In genomic region chr19:41746593-41747227, GRCh38 we compare ENCODE assay signal across 8 cellular contexts. TPM values are rescaled to one million over a fixed set of nuclear protein-coding genes. Genes with fewer than 3 reads are reported as not detected.
DNase-seq lines count a peak whose midpoint lies in the region; ATAC-seq and TF ChIP-seq lines count a peak whose summit lies in the region.

No MANE protein-coding gene starts in this region.

- TF ChIP-seq POLR2A in Peyer's patch (IDR thresholded peaks at IDR 0.05) (no peak), heart left ventricle (IDR thresholded peaks at IDR 0.05) (no peak)

- TF ChIP-seq CTCF in Peyer's patch (IDR thresholded peaks at IDR 0.05): peak in 4 of 6 experiments; percentile 47 to 87 (median 84)
- TF ChIP-seq CTCF in heart left ventricle (IDR thresholded peaks at IDR 0.05): peak in 11 of 12 donors; percentile 13 to 51 (median 35)

- H3K27ac ChIP-seq in Peyer's patch (no peak overlapping the region), heart left ventricle (no peak overlapping the region)

- ATAC-seq in heart left ventricle: peak in 2 of 4 donors; percentile 74 to 78
- no peak for ATAC-seq in GM18861 (IDR thresholded peaks at IDR 0.05; ENCODE audit: unreplicated experiment)
- ATAC-seq in GM21447 (IDR thresholded peaks at IDR 0.05; ENCODE audit: unreplicated experiment): no peak

- H3K27me3 ChIP-seq in Peyer's patch: no peaks in the 10 kb centered on the region
- H3K27me3 ChIP-seq in heart left ventricle: peaks cover 0 to 56% (median 9%) of the 10 kb centered on the region in 9 donors

- intact Hi-C loops in heart left ventricle (cut with DNase I): loop anchor here in 8 of 10 donors (2.0 to 10.0 kb wide), 3 partner anchors 102 to 104 kb away; no protein-coding TSS in a partner anchor

- H3K4me1 ChIP-seq in Peyer's patch (peaks cover 0 to 10% (median 0%) of the 10 kb centered on the region in 4 donors), heart left ventricle (no peaks in the 10 kb centered on the region)

- no peak overlapping the region for H3K4me3 ChIP-seq in Peyer's patch
- no peak overlapping the region for H3K4me3 ChIP-seq in heart left ventricle

- H3K9me3 ChIP-seq in Peyer's patch: no peaks in the 10 kb centered on the region
- H3K9me3 ChIP-seq in heart left ventricle: no peaks in the 10 kb centered on the region

- H3K36me3 ChIP-seq in Peyer's patch (no peaks in the 10 kb centered on the region), heart left ventricle (no peaks in the 10 kb centered on the region)

- DNase-seq in DMS114 treated with DMSO at 0.1 percent for 48 hours (lab: John Stamatoyannopoulos, UW; ENCODE audit: unreplicated experiment) (peak; percentile 77), Kasumi-1 (lab: John Stamatoyannopoulos, UW) (peak; percentile 76 to 87), Peyer's patch (peak in 2 of 3 donors; percentile 55 to 79), heart left ventricle (peak in 2 of 5 donors; percentile 20 to 50)
- DNase-seq in activated effector memory CD4-positive, alpha-beta T cell treated with Interleukin-2 at 50 U/mL for 16 hours: peak; percentile 5
- DNase-seq in stimulated activated CD4-positive, alpha-beta T cell treated with anti-CD3 and anti-CD28 coated beads, Interleukin-15, amount 100 ng/mL, for 48 hours (ENCODE audit: low read depth in 2 of 2): peak; percentile 25 to 51

- WGBS in heart left ventricle, 4 donors: 17 to 20% (median 19%) methylated on average over 11 of the region's 11 CpGs

RNA-seq across cellular contexts. Expression of gene CEACAM6, which starts 8.6 kb away (rescaled TPM):
- total RNA-seq in Peyer's patch (10 to 100 TPM in 2 of 4 donors, 1 to 10 TPM in 1, not detected in 1; 6.8 to 31.9 (median 10.5) TPM), heart left ventricle (under 1 TPM in 2 of 9 donors, not detected in 7; 0.12 to 0.53 TPM)
- polyA plus RNA-seq in heart left ventricle: under 1 TPM in 1 of 2 donors, not detected in 1; 0.08 TPM

RNA-seq across cellular contexts. Expression of gene CEACAM5, which starts 38.3 kb away (rescaled TPM):
- total RNA-seq in Peyer's patch (100 to 1,000 TPM in 2 of 4 donors, 10 to 100 TPM in 2; 63.9 to 113 (median 99.3) TPM), heart left ventricle (under 1 TPM in 1 of 9 donors, not detected in 8; 0.75 TPM)
- under 1 TPM in 1 of 2 donors, not detected in 1; 0.22 TPM for polyA plus RNA-seq in heart left ventricle

RNA-seq across cellular contexts. Expression of gene CEACAM3, which starts 49.7 kb away (rescaled TPM):
- total RNA-seq in Peyer's patch (not detected), heart left ventricle (1 to 10 TPM in 2 of 9 donors, not detected in 7; 1.6 to 2.0 TPM)
- under 1 TPM in 1 of 2 donors, not detected in 1; 0.07 TPM for polyA plus RNA-seq in heart left ventricle

RNA-seq across cellular contexts. Expression of gene CEACAM7, which starts 58.6 kb away (rescaled TPM):
- total RNA-seq in Peyer's patch: not detected
- total RNA-seq in heart left ventricle: under 1 TPM in 1 of 9 donors, not detected in 8; 0.26 TPM
- polyA plus RNA-seq in heart left ventricle: under 1 TPM in 1 of 2 donors, not detected in 1; 0.12 TPM

Comparison
In these comparisons a context has a peak if more than half of its experiments do, and no peak if none do; other contexts are left out.
1. RNA of gene CEACAM5, which starts 38.3 kb away (total RNA-seq): 63.9 to 113 TPM in Peyer's patch; 0.75 TPM in heart left ventricle; every median in the first group is over 10 times any median in the second.